In the genomic region with DNA sequence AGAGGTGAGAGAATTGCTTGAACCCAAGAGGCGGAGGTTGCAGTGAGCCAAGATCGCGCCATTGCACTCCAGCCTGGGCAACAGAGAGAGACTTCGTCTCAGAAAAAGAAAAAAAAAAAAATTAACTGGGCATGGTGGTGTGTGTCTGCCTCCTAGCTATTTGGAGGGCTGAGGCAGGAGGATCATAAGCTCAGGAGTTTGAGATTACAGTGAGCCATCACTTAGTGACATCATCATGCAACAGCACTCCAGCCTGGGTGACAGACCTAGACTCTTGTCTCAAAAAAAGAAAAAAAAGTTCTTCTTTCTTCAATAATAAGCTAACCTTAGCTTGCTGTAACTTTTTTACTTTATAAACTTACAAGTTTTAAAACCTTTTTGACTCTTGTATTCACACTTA, we compare ENCODE assay signal across 23 cellular contexts.
A peak's percentile ranks its signal among the peaks of the same experiment; 100 is the strongest.
DNase-seq lines count a peak whose midpoint lies in the region; ATAC-seq, FAIRE-seq and TF ChIP-seq lines count a peak whose summit lies in the region.
"Had no signal": no experiment of that assay in that cellular context is flagged by ENCODE, and none has a peak within 500 bp of the region (broad histone marks: within the 10 kb centered on the region; RNA-seq: fewer than 3 reads in every experiment).

No MANE protein-coding gene starts in this region.

- H3K36me3 ChIP-seq in HEK293 (ENCODE audit: control insufficient read depth in 2 of 2, insufficient read depth in 1 of 2, low read length in 2 of 2) (peaks cover 3 to 29% of the 10 kb centered on the region in 2 experiments; a peak in 2 of 3 replicates), K562 (ENCODE audit: control insufficient read depth, insufficient read depth, low read length) (peaks cover 51% of the 10 kb centered on the region; the same call in 1 of the 3 replicates), hepatocyte (replicated peaks; ENCODE audit: insufficient read depth, low read depth) (no peaks in the 10 kb centered on the region)

- H3K4me3 Mint-ChIP-seq in natural killer cell treated with Interleukin-12 subunit alpha and Interleukin-12 subunit beta and Interleukin-15 and Interleukin-18, amount 100 ng/mL, for 72 hours = no peak overlapping the region
- H3K4me3 Mint-ChIP-seq: CD4-positive, alpha-beta T cell; IgD-negative memory B cell had no signal

- no peak overlapping the region for H2AFZ ChIP-seq in K562 (ENCODE audit: low read depth, low read length)
- no peak overlapping the region for H2AFZ ChIP-seq in hepatocyte

- no peaks in the 10 kb centered on the region for H3K9me2 ChIP-seq in hepatocyte (replicated peaks; ENCODE audit: insufficient read depth)

- H3K27me3 ChIP-seq in K562 (ENCODE audit: control insufficient read depth in 2 of 2, insufficient read depth in 2 of 2, low read length in 2 of 2) (no peaks in the 10 kb centered on the region), hepatocyte (no peaks in the 10 kb centered on the region)
- H3K27me3 ChIP-seq: BLaER1 treated with 17β-estradiol and CSF1 and Interleukin-3, amounts not matched to agents 10 nM and 100 nM had no signal

- DNase-seq in EL (peak; percentile 5), K562 (ENCODE audit: extremely low read depth in 1 of 4, low spot score in 3 of 4) (no peak), kidney tubule cell (ENCODE audit: low spot score) (peak; percentile 9), NCI-H1105 (lab: John Stamatoyannopoulos, UW) (no peak), hepatocyte (ENCODE audit: low spot score) (no peak)
- no peak for DNase-seq in natural killer cell treated with Interleukin-12 subunit alpha and Interleukin-12 subunit beta and Interleukin-15 and Interleukin-18, amount 100 ng/mL, for 72 hours (ENCODE audit: low spot score)
- DNase-seq: CD4-positive, alpha-beta T cell; GDM1; H7; NCI-H1092; NCI-H1436; NCI-H187; NCI-H446; NCI-H524 treated with DMSO at 0.1 percent for 48 hours; NCI-H774; SHP77 had no signal

- POLR2A ChIA-PET in HEK293 (lab: Yijun Ruan, JAX) = interaction anchor here (1.5 kb wide), 1 partner anchor 260 kb away, joined by 4 read pairs; no protein-coding TSS in a partner anchor
- POLR2A ChIA-PET in K562 (lab: Yijun Ruan, JAX) = interaction anchor here (1.6 kb wide), 1 partner anchor 260 kb away, joined by 5 read pairs; no protein-coding TSS in a partner anchor

- no peak for TF ChIP-seq RAD21 in K562 (CRISPR knock-in tag; conservative IDR thresholded peaks at IDR 0.05 in 1 of 2, IDR thresholded peaks at IDR 0.05 in 1 of 2)

- no peaks in the 10 kb centered on the region for H3K9me3 Mint-ChIP-seq in natural killer cell treated with Interleukin-12 subunit alpha and Interleukin-12 subunit beta and Interleukin-15 and Interleukin-18, amount 100 ng/mL, for 72 hours
- H3K9me3 Mint-ChIP-seq: CD4-positive, alpha-beta T cell; IgD-negative memory B cell had no signal

- no TSS peak for BruUV-seq in K562 (replicated peaks; lab: Mats Ljungman, UMichigan)

- peak; percentile 60; the same call in 2 of the 3 replicates for ATAC-seq in K562
- no peak for ATAC-seq in natural killer cell treated with Interleukin-12 subunit alpha and Interleukin-12 subunit beta and Interleukin-15 and Interleukin-18, amount 100 ng/mL, for 72 hours
- ATAC-seq in GM21381 (IDR thresholded peaks at IDR 0.05; ENCODE audit: unreplicated experiment) = no peak

- H4K20me1 ChIP-seq in K562 (replicated peaks; ENCODE audit: control insufficient read depth, insufficient read depth, low read length) (no peaks in the 10 kb centered on the region), hepatocyte (ENCODE audit: insufficient read depth, poor library complexity, severe bottlenecking) (no peaks in the 10 kb centered on the region)

- FAIRE-seq in K562 (lab: Jason Lieb, UNC) = no peak
- FAIRE-seq: D721Med, GM12878 had no signal

- H3K4me2 ChIP-seq in K562 (ENCODE audit: insufficient read depth, low read length) (no peak overlapping the region), hepatocyte (no peak overlapping the region)
- H3K4me2 ChIP-seq: BLaER1 treated with 17β-estradiol and CSF1 and Interleukin-3, amounts not matched to agents 10 nM and 100 nM had no signal

- in situ Hi-C loops in K562 (cut with MboI) = no loop called here

- no peak overlapping the region for H3K4me3 ChIP-seq in HEK293 (ENCODE audit: low read depth, low read length)
- no peak overlapping the region for H3K4me3 ChIP-seq in K562
- H3K4me3 ChIP-seq in hepatocyte = no peak overlapping the region
- H3K4me3 ChIP-seq: BLaER1 treated with 17β-estradiol and CSF1 and Interleukin-3, amounts not matched to agents 10 nM and 100 nM; GM12878 had no signal

- no CpG with 5 or more reads among the region's 4 CpGs for WGBS in K562 (ENCODE audit: insufficient coverage, low coverage, missing lambda C conversion rate)
- WGBS in hepatocyte (ENCODE audit: low lambda C conversion rate, missing lambda C conversion rate) = 85% methylated on average over 4 of the region's 4 CpGs

- no peaks in the 10 kb centered on the region for H3K9me1 ChIP-seq in K562 (ENCODE audit: control insufficient read depth, insufficient read depth, low read length)

- H3K27ac ChIP-seq in HEK293 (ENCODE audit: extremely low read depth, low read depth, low read length) (no peak overlapping the region), K562 (ENCODE audit: extremely low read depth, low read depth, low read length) (no peak overlapping the region), hepatocyte (no peak overlapping the region)
- H3K27ac ChIP-seq: BLaER1 treated with 17β-estradiol and CSF1 and Interleukin-3, amounts not matched to agents 10 nM and 100 nM; RWPE1 had no signal

- no peak for TF ChIP-seq CTCF in HEK293 (tag by site-specific recombination; IDR thresholded peaks at IDR 0.05)
- no peak for TF ChIP-seq CTCF in K562 (IDR thresholded peaks at IDR 0.05 in 2 of 3, conservative IDR thresholded peaks at IDR 0.05 in 1 of 3; ENCODE audit: insufficient read depth in 2 of 3, low read depth in 1 of 3, low read length in 3 of 3)
- TF ChIP-seq CTCF in hepatocyte (IDR thresholded peaks at IDR 0.05; ENCODE audit: poor library complexity) = no peak

- H3K4me1 Mint-ChIP-seq in natural killer cell treated with Interleukin-12 subunit alpha and Interleukin-12 subunit beta and Interleukin-15 and Interleukin-18, amount 100 ng/mL, for 72 hours (ENCODE audit: low read depth in 2 of 2) = no peaks in the 10 kb centered on the region
- H3K4me1 Mint-ChIP-seq: IgD-negative memory B cell had no signal

- H3K9ac ChIP-seq in K562 (ENCODE audit: insufficient read depth in 1 of 2, low read depth in 2 of 2, low read length in 2 of 2) = no peak overlapping the region
- H3K9ac ChIP-seq: BLaER1 treated with 17β-estradiol and CSF1 and Interleukin-3, amounts not matched to agents 10 nM and 100 nM had no signal

- no peak for TF ChIP-seq POLR2A in K562 (conservative IDR thresholded peaks at IDR 0.05)

- H3K79me2 ChIP-seq in K562 (ENCODE audit: control insufficient read depth, insufficient read depth, low read length) (no peaks in the 10 kb centered on the region), hepatocyte (peaks cover 2% of the 10 kb centered on the region)

- H3K27ac Mint-ChIP-seq in natural killer cell treated with Interleukin-12 subunit alpha and Interleukin-12 subunit beta and Interleukin-15 and Interleukin-18, amount 100 ng/mL, for 72 hours = no peak overlapping the region
- H3K27ac Mint-ChIP-seq: CD4-positive, alpha-beta T cell had no signal

- TF ChIP-seq EP300 in K562 (IDR thresholded peaks at IDR 0.05; ENCODE audit: low read length) = no peak

- CTCF ChIA-PET in HEK293 (lab: Yijun Ruan, JAX) = interaction anchor here (0.6 to 1.8 kb wide), 5 partner anchors 9 to 755 kb away, joined by 3 to 12 read pairs (median 3); no protein-coding TSS in a partner anchor
- CTCF ChIA-PET in K562 (lab: Yijun Ruan, JAX; ENCODE audit: low intra/inter-chr PET ratio) = no interaction called here

- peaks cover 6% of the 10 kb centered on the region for H3K36me3 Mint-ChIP-seq in natural killer cell treated with Interleukin-12 subunit alpha and Interleukin-12 subunit beta and Interleukin-15 and Interleukin-18, amount 100 ng/mL, for 72 hours

- intact Hi-C loops in K562 (cut with micrococcal nuclease) = no loop called here

- H3K9me3 ChIP-seq in HEK293 (ENCODE audit: control insufficient read depth, insufficient read depth, low read depth, low read length) = no peaks in the 10 kb centered on the region
- H3K9me3 ChIP-seq in K562 (replicated peaks; ENCODE audit: control insufficient read depth, insufficient read depth, low read depth, low read length) = no peaks in the 10 kb centered on the region
- no peaks in the 10 kb centered on the region for H3K9me3 ChIP-seq in hepatocyte (ENCODE audit: low read depth)
- H3K9me3 ChIP-seq: BLaER1 treated with 17β-estradiol and CSF1 and Interleukin-3, amounts not matched to agents 10 nM and 100 nM had no signal

- H3K4me1 ChIP-seq in HEK293 (ENCODE audit: control insufficient read depth, insufficient read depth, low read length) = no peaks in the 10 kb centered on the region
- H3K4me1 ChIP-seq in K562 (replicated peaks in 1 of 2; ENCODE audit: control insufficient read depth in 2 of 2, insufficient read depth in 2 of 2, low read length in 2 of 2) = no peaks in the 10 kb centered on the region
- no peaks in the 10 kb centered on the region for H3K4me1 ChIP-seq in hepatocyte (ENCODE audit: insufficient read depth)
- H3K4me1 ChIP-seq: BLaER1 treated with 17β-estradiol and CSF1 and Interleukin-3, amounts not matched to agents 10 nM and 100 nM had no signal

- H3K27me3 Mint-ChIP-seq in natural killer cell treated with Interleukin-12 subunit alpha and Interleukin-12 subunit beta and Interleukin-15 and Interleukin-18, amount 100 ng/mL, for 72 hours = no peaks in the 10 kb centered on the region
- H3K27me3 Mint-ChIP-seq: CD4-positive, alpha-beta T cell; IgD-negative memory B cell had no signal

TF ChIP-seq in HEK293, 187 proteins besides CTCF, POLR2A, EP300 and RAD21 (continues in another document):
- TF ChIP-seq ZNF843 (tag by site-specific recombination; IDR thresholded peaks at IDR 0.05) (no peak), YY2 (tag by site-specific recombination; IDR thresholded peaks at IDR 0.05) (no peak), ZNF561 (tag by site-specific recombination; IDR thresholded peaks at IDR 0.05; ENCODE audit: borderline replicate concordance) (no peak), ZNF23 (tag by site-specific recombination; IDR thresholded peaks at IDR 0.05; ENCODE audit: borderline replicate concordance) (no peak), ZFHX2 (tag by site-specific recombination; conservative IDR thresholded peaks at IDR 0.05) (no peak), ZNF830 (tag by site-specific recombination; IDR thresholded peaks at IDR 0.05; ENCODE audit: low read depth) (no peak)

TF ChIP-seq in K562, 482 proteins besides CTCF, POLR2A, EP300 and RAD21 (continues in another document):
- TF ChIP-seq BMI1 (IDR thresholded peaks at IDR 0.05; ENCODE audit: low read length) = no peak
- TF ChIP-seq CREM (IDR thresholded peaks at IDR 0.05; ENCODE audit: low read depth) = 0 out of 2 replicates have a peak, but pooled peaks have one; percentile 6

Comparison
In these comparisons a context has a peak if more than half of its experiments do, and no peak if none do; other contexts are left out.
1. DNase-seq: peak in EL (single experiment) and kidney tubule cell (single experiment); none in K562 (0 of 4), NCI-H1105 (single experiment), natural killer cell treated with Interleukin-12 subunit alpha and Interleukin-12 subunit beta and Interleukin-15 and Interleukin-18, amount 100 ng/mL, for 72 hours (single experiment) and hepatocyte (single experiment).